In the genomic region with DNA sequence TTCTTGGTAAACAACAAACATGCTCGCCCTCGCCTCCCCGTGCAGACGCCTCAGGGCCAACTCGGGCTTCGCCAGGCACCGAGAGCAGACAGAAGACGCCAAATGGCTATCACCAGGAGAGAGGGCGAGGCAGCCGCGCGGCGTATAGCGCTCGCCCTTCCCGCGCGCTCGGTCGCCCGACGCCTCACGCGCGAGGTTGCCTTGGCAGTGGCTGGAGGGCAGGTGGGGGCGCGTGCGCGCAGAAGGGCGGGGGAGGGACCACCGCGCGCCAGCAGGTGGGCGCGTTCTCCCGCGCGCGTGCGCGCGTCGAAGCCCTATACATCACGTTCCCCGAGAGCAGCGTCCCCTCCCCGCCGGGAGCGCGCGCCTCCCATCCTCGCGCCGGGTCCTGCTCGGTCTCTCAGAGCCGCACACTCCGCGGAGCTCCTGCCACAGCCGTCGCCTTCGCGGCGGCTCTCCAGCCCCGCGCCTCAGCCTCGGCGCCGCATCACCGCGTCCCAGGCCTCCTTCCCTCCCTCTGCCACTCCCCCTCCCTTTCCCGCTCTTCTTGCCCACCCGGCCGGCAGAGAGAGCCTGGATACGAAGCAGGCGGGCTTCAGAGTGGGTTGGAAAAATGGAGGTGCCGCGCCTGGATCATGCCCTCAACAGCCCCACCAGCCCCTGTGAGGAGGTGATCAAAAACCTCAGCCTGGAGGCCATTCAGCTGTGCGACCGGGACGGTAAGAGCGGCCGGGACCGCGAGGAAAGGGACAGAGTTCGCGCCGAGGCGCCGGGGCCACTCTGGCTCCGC, we compare ENCODE assay signal across 1 cellular context.
TF ChIP-seq lines count a peak whose summit lies in the region.

Gene PHYHIPL (plus strand): TSS at position 403 of the 790 bp plus-strand sequence. CDS start 211 bp downstream, at position 614.

TF ChIP-seq in H1, 55 proteins besides CTCF, POLR2A, EP300 and RAD21 (continued from another document):
- no peak for TF ChIP-seq JUND (IDR thresholded peaks at IDR 0.05; ENCODE audit: low read length)
- no peak for TF ChIP-seq EGR1 (IDR thresholded peaks at IDR 0.05; ENCODE audit: borderline replicate concordance, low read depth, low read length)
- no peak for TF ChIP-seq KDM1A (IDR thresholded peaks at IDR 0.05; ENCODE audit: borderline replicate concordance, low read length)
- no peak for TF ChIP-seq CHD7 (IDR thresholded peaks at IDR 0.05; ENCODE audit: insufficient replicate concordance, low read length)
- TF ChIP-seq YY1 (IDR thresholded peaks at IDR 0.05; ENCODE audit: low read depth, low read length), result no peak
- TF ChIP-seq KDM4A (IDR thresholded peaks at IDR 0.05; ENCODE audit: low read depth, low read length, severe bottlenecking), result peak; percentile 89
- no peak for TF ChIP-seq SAP30 (IDR thresholded peaks at IDR 0.05; ENCODE audit: insufficient read depth, insufficient replicate concordance, low read length)
- peak; percentile 58 for TF ChIP-seq EZH2 (IDR thresholded peaks at IDR 0.05; ENCODE audit: low read depth, low read length, severe bottlenecking)
- TF ChIP-seq TCF12 (IDR thresholded peaks at IDR 0.05; ENCODE audit: low read depth, low read length), result no peak
TF ChIP-seq in H1: peak in this region for 8.
